In genomic region chr6:19803331-19804330, GRCh38 we compare ENCODE assay signal across 9 cellular contexts. TPM values are rescaled to one million over a fixed set of nuclear protein-coding genes. Genes with fewer than 3 reads are reported as not detected.
DNase-seq lines count a peak whose midpoint lies in the region; ATAC-seq and TF ChIP-seq lines count a peak whose summit lies in the region.
"Had no signal": no experiment of that assay in that cellular context is flagged by ENCODE, and none has a peak within 500 bp of the region (broad histone marks: within the 10 kb centered on the region; RNA-seq: fewer than 3 reads in every experiment).

No MANE protein-coding gene starts in this region.

- ATAC-seq in activated CD8-positive, alpha-beta T cell treated with anti-CD3 and anti-CD28 coated beads for 36 hours: no peak
- ATAC-seq in GM19463 (IDR thresholded peaks at IDR 0.05; ENCODE audit: unreplicated experiment) (no peak), HG02571 (IDR thresholded peaks at IDR 0.05; ENCODE audit: unreplicated experiment) (no peak)

- H3K4me1 ChIP-seq in testis: no peaks in the 10 kb centered on the region

- H3K9me3 Mint-ChIP-seq in immature natural killer cell: peaks cover 0 to 3% (median 0%) of the 10 kb centered on the region in 6 donors
- no peaks in the 10 kb centered on the region for H3K9me3 Mint-ChIP-seq in activated CD8-positive, alpha-beta T cell treated with anti-CD3 and anti-CD28 coated beads for 36 hours

- H3K27me3 ChIP-seq in WERI-Rb-1 (ENCODE audit: insufficient read depth, low read depth, severe bottlenecking): no peaks in the 10 kb centered on the region
- no peaks in the 10 kb centered on the region for H3K27me3 ChIP-seq in testis

- DNase-seq in NCI-H1694 (lab: John Stamatoyannopoulos, UW) (peak; percentile 3), NCI-H1694 treated with DMSO at 0.1 percent for 48 hours (lab: John Stamatoyannopoulos, UW) (no peak), WERI-Rb-1 (peak; percentile 28), immature natural killer cell (no peak), testis (no peak)
- DNase-seq in activated CD8-positive, alpha-beta T cell treated with anti-CD3 and anti-CD28 coated beads for 36 hours: no peak
- DNase-seq: DND-41 had no signal

- peak overlapping the region in 3 of 5 donors; percentile 57 to 73 (median 59) for H3K4me3 Mint-ChIP-seq in immature natural killer cell
- H3K4me3 Mint-ChIP-seq in activated CD8-positive, alpha-beta T cell treated with anti-CD3 and anti-CD28 coated beads for 36 hours: no peak overlapping the region

- WGBS in testis, 2 donors: 9 to 16% methylated on average over 13 of the region's 13 CpGs

- CTCF ChIA-PET in activated CD8-positive, alpha-beta T cell treated with anti-CD3 and anti-CD28 coated beads for 36 hours (lab: Charles Lee): no interaction called here

- peak overlapping the region; percentile 74 for H3K4me3 ChIP-seq in WERI-Rb-1 (ENCODE audit: low read depth, low read length)
- peak overlapping the region; percentile 48 to 71 for H3K4me3 ChIP-seq in testis

- peaks cover 11% of the 10 kb centered on the region for H3K9me3 ChIP-seq in WERI-Rb-1 (ENCODE audit: severe bottlenecking)
- H3K9me3 ChIP-seq in testis: no peaks in the 10 kb centered on the region

- H3K27me3 Mint-ChIP-seq in immature natural killer cell (ENCODE audit: low read depth in 3 of 3): peaks cover 12 to 19% (median 17%) of the 10 kb centered on the region in 3 donors
- peaks cover 35% of the 10 kb centered on the region for H3K27me3 Mint-ChIP-seq in activated CD8-positive, alpha-beta T cell treated with anti-CD3 and anti-CD28 coated beads for 36 hours

- POLR2A ChIA-PET in activated CD8-positive, alpha-beta T cell treated with anti-CD3 and anti-CD28 coated beads for 36 hours (lab: Charles Lee): no interaction called here

- H3K27ac Mint-ChIP-seq in immature natural killer cell: no peak overlapping the region
- no peak overlapping the region for H3K27ac Mint-ChIP-seq in activated CD8-positive, alpha-beta T cell treated with anti-CD3 and anti-CD28 coated beads for 36 hours

- no peaks in the 10 kb centered on the region for H3K36me3 Mint-ChIP-seq in immature natural killer cell
- H3K36me3 Mint-ChIP-seq in activated CD8-positive, alpha-beta T cell treated with anti-CD3 and anti-CD28 coated beads for 36 hours (ENCODE audit: low read depth): no peaks in the 10 kb centered on the region

- no peak for TF ChIP-seq POLR2A in testis (IDR thresholded peaks at IDR 0.05)

- TF ChIP-seq CTCF in WERI-Rb-1 (IDR thresholded peaks at IDR 0.05; ENCODE audit: low read depth, low read length): no peak
- TF ChIP-seq CTCF in testis (IDR thresholded peaks at IDR 0.05): no peak
- no peak for TF ChIP-seq CTCF in activated CD8-positive, alpha-beta T cell treated with anti-CD3 and anti-CD28 coated beads for 36 hours (IDR thresholded peaks at IDR 0.05)

- H3K27ac ChIP-seq in WERI-Rb-1 (peak overlapping the region; percentile 93), testis (peak overlapping the region; percentile 66 to 81)

- H3K4me1 Mint-ChIP-seq in immature natural killer cell: peaks cover 12 to 17% of the 10 kb centered on the region in 2 donors
- H3K4me1 Mint-ChIP-seq in activated CD8-positive, alpha-beta T cell treated with anti-CD3 and anti-CD28 coated beads for 36 hours (ENCODE audit: low read depth): peaks cover 8% of the 10 kb centered on the region

- intact Hi-C loops in testis (cut with DNase I; ENCODE audit: low total_unique reads): no loop called here
- intact Hi-C loops in activated CD8-positive, alpha-beta T cell treated with anti-CD3 and anti-CD28 coated beads for 36 hours (cut with micrococcal nuclease): no loop called here

- H3K36me3 ChIP-seq in WERI-Rb-1 (no peaks in the 10 kb centered on the region), testis (ENCODE audit: low read depth, missing control alignments) (no peaks in the 10 kb centered on the region)

RNA-seq across cellular contexts. Expression of gene ID4, which starts 33.5 kb away (rescaled TPM):
- not detected for polyA plus RNA-seq in immature natural killer cell
- 100 to 1,000 TPM; 122 to 130 TPM for total RNA-seq in testis
- polyA plus RNA-seq in testis (ENCODE audit: insufficient read depth, low read depth, low replicate concordance): 51.6 TPM
- total RNA-seq in activated CD8-positive, alpha-beta T cell treated with anti-CD3 and anti-CD28 coated beads for 36 hours: not detected

Comparison
In these comparisons a context has a peak if more than half of its experiments do, and no peak if none do; other contexts are left out.
1. DNase-seq: peak in NCI-H1694 (single experiment) and WERI-Rb-1 (single experiment); none in NCI-H1694 treated with DMSO at 0.1 percent for 48 hours (single experiment), immature natural killer cell (0 of 3), testis (single experiment) and activated CD8-positive, alpha-beta T cell treated with anti-CD3 and anti-CD28 coated beads for 36 hours (single experiment).
2. RNA of gene ID4, which starts 33.5 kb away (total RNA-seq): 122 to 130 TPM in testis; not detected in activated CD8-positive, alpha-beta T cell treated with anti-CD3 and anti-CD28 coated beads for 36 hours; every median in the first group is over 100 times any median in the second.